ENCODE assay signal across 8 cellular contexts in genomic region chr3:187368765-187369450, GRCh38. TPM values are rescaled to one million over a fixed set of nuclear protein-coding genes. Genes with fewer than 3 reads are reported as not detected.
DNase-seq lines count a peak whose midpoint lies in the region; ATAC-seq, FAIRE-seq and TF ChIP-seq lines count a peak whose summit lies in the region.

No MANE protein-coding gene starts in this region.

- FAIRE-seq in RCC 7860 (lab: Jason Lieb, UNC): no peak

- H3K4me3 ChIP-seq in GM12875 (ENCODE audit: low read depth, low read length) (peak overlapping the region; percentile 60), WI38 (ENCODE audit: low read depth, low read length) (peak overlapping the region; percentile 57)

- peak; percentile 26 for ATAC-seq in HG02938 (IDR thresholded peaks at IDR 0.05; ENCODE audit: unreplicated experiment)

- DNase-seq in hepatic stellate cell (ENCODE audit: low spot score) (peak; percentile 22), GOT3 (lab: John Stamatoyannopoulos, UW) (no peak), RCC 7860 (ENCODE audit: low spot score) (no peak)
- DNase-seq in effector CD8-positive, alpha-beta T cell (lab: John Stamatoyannopoulos, UW): no peak

- H3K27ac ChIP-seq in temporal lobe (ENCODE audit: low read depth, low read length): peak overlapping the region; percentile 84

- TF ChIP-seq CTCF in GM12875 (IDR thresholded peaks at IDR 0.05; ENCODE audit: borderline replicate concordance, insufficient read depth, low read depth, low read length): no peak
- TF ChIP-seq CTCF in WI38 (IDR thresholded peaks at IDR 0.05; ENCODE audit: low read depth, low read length): no peak

RNA-seq across cellular contexts. Expression of gene RTP4, which starts 0.7 kb away (rescaled TPM):
- not detected for total RNA-seq in temporal lobe
